In the genomic region with DNA sequence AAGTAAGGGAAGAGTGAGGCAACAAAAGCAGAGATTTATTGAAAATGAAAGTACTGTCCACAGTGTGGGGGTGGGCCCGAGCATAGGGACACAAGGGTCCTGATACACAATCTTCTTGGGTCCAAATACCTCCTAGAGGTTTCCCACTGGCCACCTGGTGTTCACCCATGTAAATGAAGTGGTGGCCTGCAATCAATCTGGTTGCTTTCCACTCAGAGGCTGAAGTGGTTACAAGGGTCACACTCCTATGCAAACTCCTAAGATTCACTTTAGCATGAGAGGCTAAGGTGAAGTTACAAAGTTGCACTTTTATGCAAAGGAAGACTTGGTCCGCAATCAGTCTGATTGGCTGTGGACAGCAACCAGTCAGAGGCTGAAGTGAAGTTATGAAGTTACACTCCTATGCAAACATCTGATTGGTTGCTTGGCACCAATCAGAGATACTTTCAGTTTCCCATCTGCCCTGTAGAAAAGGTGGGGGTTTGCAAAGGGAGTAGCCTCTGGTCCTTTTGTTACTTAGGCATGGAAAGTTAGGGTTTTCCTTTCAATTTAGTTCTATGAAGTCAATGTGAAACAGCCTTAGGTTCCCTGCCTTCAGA, we compare ENCODE assay signal across 11 cellular contexts. TPM values are rescaled to one million over a fixed set of nuclear protein-coding genes. Genes with fewer than 3 reads are reported as not detected.
DNase-seq lines count a peak whose midpoint lies in the region; ATAC-seq and TF ChIP-seq lines count a peak whose summit lies in the region.
"Had no signal": no experiment of that assay in that cellular context is flagged by ENCODE, and none has a peak within 500 bp of the region (broad histone marks: within the 10 kb centered on the region; RNA-seq: fewer than 3 reads in every experiment).

No MANE protein-coding gene starts in this region.

- H3K4me1 ChIP-seq in suprapubic skin = peaks cover 3% of the 10 kb centered on the region

- H3K27ac ChIP-seq in suprapubic skin = no peak overlapping the region

- BruUV-seq in Calu3 (replicated peaks; lab: Mats Ljungman, UMichigan) = no TSS peak

- peak; percentile 54 for ATAC-seq in GM21381 (IDR thresholded peaks at IDR 0.05; ENCODE audit: unreplicated experiment)
- peak; percentile 44 for ATAC-seq in HG03469 (IDR thresholded peaks at IDR 0.05; ENCODE audit: unreplicated experiment)
- ATAC-seq in activated CD4-positive, CD25-positive, alpha-beta regulatory T cell treated with anti-CD3 and anti-CD28 coated beads, Interleukin-2, amount 50 U/mL, for 24 hours = no peak
- ATAC-seq in GM21515 (IDR thresholded peaks at IDR 0.05; ENCODE audit: unreplicated experiment) = no peak
- ATAC-seq in omental fat pad (ENCODE audit: low FRiP score) = no peak

- no peak for TF ChIP-seq CTCF in Calu3 (IDR thresholded peaks at IDR 0.05; ENCODE audit: unreplicated experiment)
- no peak for TF ChIP-seq CTCF in omental fat pad (IDR thresholded peaks at IDR 0.05)
- TF ChIP-seq CTCF in suprapubic skin (IDR thresholded peaks at IDR 0.05) = no peak

- no peak overlapping the region for H3K4me3 ChIP-seq in suprapubic skin

- TF ChIP-seq POLR2A in suprapubic skin (IDR thresholded peaks at IDR 0.05) = no peak

- peak overlapping the region; percentile 100 for H3K27ac Mint-ChIP-seq in Calu3 (ENCODE audit: unreplicated experiment)

- no peak for TF ChIP-seq EP300 in suprapubic skin (IDR thresholded peaks at IDR 0.05)

- H3K9me3 Mint-ChIP-seq in Calu3 (ENCODE audit: low read depth, unreplicated experiment) = peaks cover 10% of the 10 kb centered on the region

- DNase-seq in Calu3 (no peak), fibroblast of gingiva (ENCODE audit: low read depth) (peak; percentile 9), omental fat pad (ENCODE audit: low spot score) (no peak), suprapubic skin (ENCODE audit: low spot score in 2 of 2) (no peak)
- DNase-seq: NCI-H187 treated with DMSO at 0.1 percent for 48 hours, posterior cingulate gyrus had no signal

- peaks cover 57% of the 10 kb centered on the region for H3K4me1 Mint-ChIP-seq in Calu3 (ENCODE audit: low read depth, unreplicated experiment)

- H3K27me3 ChIP-seq in suprapubic skin = no peaks in the 10 kb centered on the region

- WGBS in suprapubic skin = 91% methylated on average over 2 of the region's 2 CpGs

- peaks cover 54% of the 10 kb centered on the region for H3K36me3 Mint-ChIP-seq in Calu3 (ENCODE audit: insufficient read depth, unreplicated experiment)

- intact Hi-C loops in Calu3 (cut with micrococcal nuclease; ENCODE audit: unreplicated experiment) = no loop called here

- H3K9me3 ChIP-seq in suprapubic skin = no peaks in the 10 kb centered on the region
- H3K9me3 ChIP-seq: Caco-2 had no signal

- H3K36me3 ChIP-seq in suprapubic skin = no peaks in the 10 kb centered on the region

- CTCF ChIA-PET in Calu3 (lab: Charles Lee) = no interaction called here

- peak overlapping the region; percentile 5 for H3K4me3 Mint-ChIP-seq in Calu3 (ENCODE audit: low read depth, unreplicated experiment)

- H3K27me3 Mint-ChIP-seq in Calu3 (ENCODE audit: unreplicated experiment) = no peaks in the 10 kb centered on the region

RNA-seq across cellular contexts. Expression of a gene that starts 26.0 kb away (rescaled TPM):
- total RNA-seq in Calu3 (2022) = 95.8 and 100 TPM in 2 replicates
- total RNA-seq in omental fat pad = 100 to 1,000 TPM; 113 to 173 (median 129) TPM
- 10 to 100 TPM; 46.3 to 80.6 (median 70.8) TPM for total RNA-seq in suprapubic skin

RNA-seq across cellular contexts. Expression of a gene that starts 43.6 kb away (rescaled TPM):
- total RNA-seq in Calu3 (2022) = 1,088 and 1,195 TPM in 2 replicates
- total RNA-seq in omental fat pad = 100 to 1,000 TPM in 3 of 4 donors, 10 to 100 TPM in 1; 16.1 to 691 (median 335) TPM
- total RNA-seq in suprapubic skin = 10 to 100 TPM in 3 of 4 donors, 1 to 10 TPM in 1; 5.6 to 23.4 (median 19.5) TPM

Comparison
In these comparisons a context has a peak if more than half of its experiments do, and no peak if none do; other contexts are left out.
1. ATAC-seq: peak in GM21381 (single experiment) and HG03469 (single experiment); none in activated CD4-positive, CD25-positive, alpha-beta regulatory T cell treated with anti-CD3 and anti-CD28 coated beads, Interleukin-2, amount 50 U/mL, for 24 hours (0 of 2), GM21515 (single experiment) and omental fat pad (single experiment).